In genomic region chr9:6764570-6765334, GRCh38 we compare ENCODE assay signal across 16 cellular contexts. TPM values are rescaled to one million over a fixed set of nuclear protein-coding genes. Genes with fewer than 3 reads are reported as not detected.
A peak's percentile ranks its signal among the peaks of the same experiment; 100 is the strongest.
DNase-seq lines count a peak whose midpoint lies in the region; ATAC-seq, FAIRE-seq and TF ChIP-seq lines count a peak whose summit lies in the region.
"Had no signal": no experiment of that assay in that cellular context is flagged by ENCODE, and none has a peak within 500 bp of the region (broad histone marks: within the 10 kb centered on the region; RNA-seq: fewer than 3 reads in every experiment).

No MANE protein-coding gene starts in this region.

- POLR2A ChIA-PET in A549 (lab: Yijun Ruan, JAX), result no interaction called here
- POLR2A ChIA-PET in CD8-positive, alpha-beta T cell (lab: Charles Lee), result no interaction called here

- peaks cover 14% of the 10 kb centered on the region; the same call in 2 of the 3 replicates for H3K4me1 ChIP-seq in A549
- peaks cover 24% of the 10 kb centered on the region for H3K4me1 ChIP-seq in CD8-positive, alpha-beta T cell (ENCODE audit: insufficient read depth, low read length)
- H3K4me1 ChIP-seq: BE2C had no signal

- CTCF ChIA-PET in A549 (lab: Yijun Ruan, JAX), result interaction anchor here (1.2 kb wide), 1 partner anchor 261 kb away, joined by 3 read pairs; no protein-coding TSS in a partner anchor
- CTCF ChIA-PET in CD8-positive, alpha-beta T cell (lab: Charles Lee), result no interaction called here

- TF ChIP-seq RAD21 in A549 (conservative IDR thresholded peaks at IDR 0.05 in 1 of 2, IDR thresholded peaks at IDR 0.05 in 1 of 2), result no peak

- intact Hi-C loops in CD8-positive, alpha-beta T cell (cut with DNase I, micrococcal nuclease), result no loop called here

- peaks cover 5% of the 10 kb centered on the region for H3K36me3 Mint-ChIP-seq in CD8-positive, alpha-beta T cell
- peaks cover 2% of the 10 kb centered on the region for H3K36me3 Mint-ChIP-seq in IgD-negative memory B cell

- TF ChIP-seq POLR2A in A549 (IDR thresholded peaks at IDR 0.05; ENCODE audit: low read length), result no peak

- H3K27me3 Mint-ChIP-seq in CD8-positive, alpha-beta T cell (ENCODE audit: low read depth), result no peaks in the 10 kb centered on the region
- H3K27me3 Mint-ChIP-seq in IgD-negative memory B cell, result no peaks in the 10 kb centered on the region

- H3K4me1 Mint-ChIP-seq in CD8-positive, alpha-beta T cell (ENCODE audit: low read depth), result peaks cover 74% of the 10 kb centered on the region
- H3K4me1 Mint-ChIP-seq in IgD-negative memory B cell, result peaks cover 47 to 66% (median 50%) of the 10 kb centered on the region in 3 donors

- TF ChIP-seq CTCF in A549 (IDR thresholded peaks at IDR 0.05), result no peak
- TF ChIP-seq CTCF in CD8-positive, alpha-beta T cell (IDR thresholded peaks at IDR 0.05), result no peak

- H3K36me3 ChIP-seq in CD8-positive, alpha-beta T cell (ENCODE audit: insufficient read depth, low read length), result no peaks in the 10 kb centered on the region
- H3K36me3 ChIP-seq: BE2C had no signal

- no peaks in the 10 kb centered on the region for H3K9me3 ChIP-seq in A549
- H3K9me3 ChIP-seq in CD8-positive, alpha-beta T cell (ENCODE audit: low read length), result no peaks in the 10 kb centered on the region
- H3K9me3 ChIP-seq: BE2C had no signal

- no peaks in the 10 kb centered on the region for H3K27me3 ChIP-seq in CD8-positive, alpha-beta T cell (ENCODE audit: insufficient read depth, low read length)
- H3K27me3 ChIP-seq: BE2C had no signal

- no peak for TF ChIP-seq EP300 in A549 (IDR thresholded peaks at IDR 0.05)

- no peak overlapping the region for H3K4me3 Mint-ChIP-seq in CD8-positive, alpha-beta T cell
- peak overlapping the region in 1 of 4 donors; percentile 31 for H3K4me3 Mint-ChIP-seq in IgD-negative memory B cell
- H3K4me3 Mint-ChIP-seq: T-helper 1 cell treated with Interleukin-12 subunit alpha and Interleukin-12 subunit beta and Interleukin-4 antibody, amounts not matched to agents 30 μg/mL and 1 μg/mL, for 36 hours had no signal

- peaks cover 5% of the 10 kb centered on the region for H3K9me3 Mint-ChIP-seq in CD8-positive, alpha-beta T cell
- peaks cover 0 to 2% (median 0%) of the 10 kb centered on the region in 3 donors for H3K9me3 Mint-ChIP-seq in IgD-negative memory B cell

- H3K27ac ChIP-seq in A549, result no peak overlapping the region
- H3K27ac ChIP-seq in CD8-positive, alpha-beta T cell (ENCODE audit: low read depth, low read length), result no peak overlapping the region
- H3K27ac ChIP-seq: psoas muscle had no signal

- DNase-seq in A549 (ENCODE audit: low read depth in 1 of 2, low spot score in 1 of 2), result no peak
- no peak for DNase-seq in CD8-positive, alpha-beta T cell
- no peak for DNase-seq in mesenteric fat pad (ENCODE audit: low spot score)
- DNase-seq in occipital lobe (lab: John Stamatoyannopoulos, UW), result no peak
- DNase-seq in HK-2 (ENCODE audit: unreplicated experiment), result no peak
- DNase-seq in stimulated activated CD4-positive, alpha-beta T cell treated with anti-CD3 and anti-CD28 coated beads, Interleukin-12 subunit alpha, Interleukin-12 subunit beta, amount 100 ng/mL, for 4 hours, result no peak
- DNase-seq: BE2C, DMS79, left ventricle myocardium superior, NCI-H1092, NCI-H2171, psoas muscle had no signal

- peak overlapping the region; percentile 74 for H3K27ac Mint-ChIP-seq in CD8-positive, alpha-beta T cell
- H3K27ac Mint-ChIP-seq in IgD-negative memory B cell, result peak overlapping the region in 2 of 3 donors; percentile 25 to 46
- H3K27ac Mint-ChIP-seq: T-helper 1 cell treated with Interleukin-12 subunit alpha and Interleukin-12 subunit beta and Interleukin-4 antibody, amounts not matched to agents 30 μg/mL and 1 μg/mL, for 36 hours had no signal

- H3K4me2 ChIP-seq in A549, result no peak overlapping the region

- FAIRE-seq in A549 (lab: Jason Lieb, UNC), result no peak

- no peak overlapping the region for H3K4me3 ChIP-seq in A549
- H3K4me3 ChIP-seq in CD8-positive, alpha-beta T cell (ENCODE audit: low read depth, low read length), result no peak overlapping the region
- H3K4me3 ChIP-seq: psoas muscle had no signal

- ATAC-seq in A549, result no peak
- no peak for ATAC-seq in CD8-positive, alpha-beta T cell
- peak; percentile 15 for ATAC-seq in esophagus mucosa
- ATAC-seq: activated CD4-positive, CD25-positive, alpha-beta regulatory T cell treated with anti-CD3 and anti-CD28 coated beads, Interleukin-2, amount 50 U/mL, for 24 hours; left ventricle myocardium superior had no signal

- 97% methylated on average over 1 of the region's 1 CpG for WGBS in A549 (ENCODE audit: missing lambda C conversion rate)

TF ChIP-seq in A549, 52 proteins besides CTCF, POLR2A, EP300 and RAD21:
- TF ChIP-seq CEBPB (IDR thresholded peaks at IDR 0.05) (no peak), FOSL2 (IDR thresholded peaks at IDR 0.05) (no peak), FOSL2 (CRISPR knock-in tag; IDR thresholded peaks at IDR 0.05) (peak; percentile 81), ZNF302 (CRISPR knock-in tag; IDR thresholded peaks at IDR 0.05) (no peak)

RNA-seq across cellular contexts. Expression of gene KDM4C, which starts 7.0 kb away (rescaled TPM):
- polyA plus RNA-seq in A549 (2011; rRNA removed), result 15.6 and 16.2 TPM in 2 replicates
- 5.4 and 5.5 TPM in 2 replicates for polyA plus RNA-seq in A549 (2012; cell fraction: cytosol; rRNA removed)
- polyA plus RNA-seq in A549 (2012; cell fraction: nucleus; rRNA removed), result 7.2 and 12.4 TPM in 2 replicates
- polyA plus RNA-seq in A549 (2017; fragmentation: RNase III; extraction: RNeasy Plus Mini Kit Qiagen cat#74134 plus additional on column Dnase treatment), result 8.9 to 10.6 TPM (median 9.6 TPM) in 3 replicates
- polyA minus RNA-seq in A549 (2011; rRNA and poly(A)+ RNA removed), result 48.4 and 54.0 TPM in 2 replicates
- 10 to 100 TPM; 51.6 to 54.6 TPM for total RNA-seq in CD8-positive, alpha-beta T cell
- polyA plus RNA-seq in IgD-negative memory B cell, result 31.6 TPM
- total RNA-seq in esophagus mucosa, result 19.2 TPM
- 33.7 TPM for total RNA-seq in mesenteric fat pad
- total RNA-seq in occipital lobe, result 57.4 TPM
